In the genomic region with DNA sequence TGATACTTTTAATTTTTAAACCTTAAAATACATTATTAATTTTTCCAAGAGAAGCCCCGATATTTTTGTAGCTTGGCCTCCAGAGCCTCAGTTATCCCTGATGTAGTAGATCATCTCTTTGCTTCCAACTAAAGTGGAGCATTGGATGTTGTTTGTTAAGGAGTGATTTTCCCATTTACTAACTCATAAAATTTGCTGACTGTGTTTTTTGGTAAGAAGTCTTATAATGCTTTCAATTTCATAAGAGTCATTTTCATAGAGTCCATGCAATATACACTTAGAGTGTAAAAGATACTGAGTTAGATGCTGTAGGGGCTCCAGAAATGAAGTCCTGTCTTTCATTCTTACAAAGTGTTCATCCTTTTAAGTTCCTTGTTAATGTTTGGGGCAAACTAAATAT, we compare ENCODE assay signal across 19 cellular contexts.
"Had no signal": no experiment of that assay in that cellular context is flagged by ENCODE, and none has a peak within 500 bp of the region (broad histone marks: within the 10 kb centered on the region; RNA-seq: fewer than 3 reads in every experiment).

No MANE protein-coding gene starts in this region.

- DNase-seq: KBM-7, MG63, NCI-H1092, NCI-H1105 treated with DMSO at 0.1 percent for 48 hours, NCI-H1417 treated with DMSO at 0.1 percent for 48 hours, NCI-H146, NCI-H1694 treated with DMSO at 0.1 percent for 48 hours, NCI-H1930, NCI-H2081, NCI-H2107, NCI-H2227 treated with DMSO at 0.1 percent for 48 hours, NCI-H526 treated with DMSO at 0.1 percent for 48 hours, NCI-H774, Right ventricle myocardium superior, RPMI8226, SIG-M5 had no signal

- H3K36me3 ChIP-seq: MG63, SJSA1 had no signal

- H3K27me3 ChIP-seq: MG63, SJSA1 had no signal

- FAIRE-seq: RCC 7860 had no signal

- H3K27ac ChIP-seq: SJSA1, SK-N-MC had no signal

- H3K4me1 ChIP-seq: SJSA1 had no signal

- H3K9me3 ChIP-seq: MG63, SJSA1 had no signal

- H3K4me3 ChIP-seq: MG63, SJSA1, SK-N-MC had no signal
